In genomic region chr14:81169267-81169666, GRCh38 we compare ENCODE assay signal across 8 cellular contexts. TPM values are rescaled to one million over a fixed set of nuclear protein-coding genes. Genes with fewer than 3 reads are reported as not detected.
DNase-seq lines count a peak whose midpoint lies in the region; ATAC-seq and TF ChIP-seq lines count a peak whose summit lies in the region.

No MANE protein-coding gene starts in this region.

- H3K27ac ChIP-seq in CD4-positive, alpha-beta T cell (ENCODE audit: low read depth, low read length), result no peak overlapping the region
- H3K27ac ChIP-seq in PC-3 (ENCODE audit: low read length), result no peak overlapping the region
- H3K27ac ChIP-seq in ovary, result peak overlapping the region in 1 of 2 donors; percentile 93

- no peaks in the 10 kb centered on the region for H3K9me2 ChIP-seq in PC-3 (replicated peaks; ENCODE audit: low read length)

- TF ChIP-seq CTCF in CD4-positive, alpha-beta T cell (IDR thresholded peaks at IDR 0.05), result no peak
- TF ChIP-seq CTCF in PC-3 (conservative IDR thresholded peaks at IDR 0.05; ENCODE audit: low read depth, low read length) (no peak), epithelial cell of esophagus (IDR thresholded peaks at IDR 0.05; ENCODE audit: insufficient read depth, low read depth, low read length, missing control alignments) (no peak), ovary (IDR thresholded peaks at IDR 0.05) (no peak)

- WGBS in ovary, 3 donors, result 55 to 67% (median 59%) methylated on average over 4 of the region's 4 CpGs

- CTCF ChIA-PET in CD4-positive, alpha-beta T cell (lab: Charles Lee), result interaction anchor here (1.0 to 1.1 kb wide), 2 partner anchors 9 to 53 kb away, joined by 4 to 5 read pairs; no protein-coding TSS in a partner anchor
- CTCF ChIA-PET in PC-3 (lab: Charles Lee), result no interaction called here

- H3K9ac ChIP-seq in PC-3 (ENCODE audit: low read length), result peak overlapping the region; percentile 87

- H2AFZ ChIP-seq in PC-3 (ENCODE audit: low read length), result peak overlapping the region; percentile 97

- ATAC-seq in CD4-positive, alpha-beta T cell (ENCODE audit: poor library complexity), result no peak
- no peak for ATAC-seq in PC-3
- ATAC-seq in GM19467 (IDR thresholded peaks at IDR 0.05; ENCODE audit: unreplicated experiment), result no peak

- peak overlapping the region; percentile 92 for H3K4me3 ChIP-seq in PC-3 (ENCODE audit: low read length)
- peak overlapping the region; percentile 68 for H3K4me3 ChIP-seq in epithelial cell of esophagus (ENCODE audit: low read length)
- peak overlapping the region; percentile 49 for H3K4me3 ChIP-seq in ovary

- no peak for TF ChIP-seq POLR2A in ovary (IDR thresholded peaks at IDR 0.05)

- no peaks in the 10 kb centered on the region for H3F3A ChIP-seq in PC-3 (ENCODE audit: low read length, unreplicated experiment)

- no peaks in the 10 kb centered on the region for H3K9me3 ChIP-seq in CD4-positive, alpha-beta T cell (ENCODE audit: control insufficient read depth, low read length)
- H3K9me3 ChIP-seq in PC-3 (ENCODE audit: low read length) (no peaks in the 10 kb centered on the region), ovary (no peaks in the 10 kb centered on the region)

- H3K4me3 Mint-ChIP-seq in CD4-positive, alpha-beta T cell, result peak overlapping the region; percentile 88

- no TSS peak for BruUV-seq in PC-3 (replicated peaks; lab: Mats Ljungman, UMichigan)

- H3K79me2 ChIP-seq in PC-3 (ENCODE audit: low read length), result no peaks in the 10 kb centered on the region

- H3K27me3 Mint-ChIP-seq in CD4-positive, alpha-beta T cell, result no peaks in the 10 kb centered on the region

- H3K27me3 ChIP-seq in CD4-positive, alpha-beta T cell (ENCODE audit: control insufficient read depth, insufficient read depth, low read length), result no peaks in the 10 kb centered on the region
- H3K27me3 ChIP-seq in PC-3 (ENCODE audit: low read length) (no peaks in the 10 kb centered on the region), ovary (no peaks in the 10 kb centered on the region)

- no peaks in the 10 kb centered on the region for H3K9me3 Mint-ChIP-seq in CD4-positive, alpha-beta T cell

- intact Hi-C loops in CD4-positive, alpha-beta T cell (cut with DNase I, micrococcal nuclease), result no loop called here
- intact Hi-C loops in PC-3 (cut with micrococcal nuclease) (no loop called here), ovary (cut with DNase I) (loop anchor here in 1 of 4 donors (10.0 kb wide), 1 partner anchor 214 kb away; the partner anchor contains the start of gene TSHR)

- no peak for DNase-seq in CD4-positive, alpha-beta T cell
- no peak for DNase-seq in PC-3
- DNase-seq in epithelial cell of esophagus (ENCODE audit: low read depth), result no peak
- no peak for DNase-seq in ovary
- DNase-seq in stimulated activated CD4-positive, alpha-beta T cell treated with anti-CD3 and anti-CD28 coated beads, Interleukin-1b, Interleukin-23, amount 100 ng/mL, for 48 hours, result no peak
- no peak for DNase-seq in middle frontal gyrus (ENCODE audit: extremely low spot score, low spot score)
- DNase-seq in nucleus accumbens (lab: John Stamatoyannopoulos, UW), result no peak

- peak overlapping the region; percentile 94 for H3K27ac Mint-ChIP-seq in CD4-positive, alpha-beta T cell

- POLR2A ChIA-PET in CD4-positive, alpha-beta T cell (lab: Charles Lee), result interaction anchor here (1.0 to 1.9 kb wide), 6 partner anchors 11 to 233 kb away, joined by 4 to 42 read pairs (median 8); partner anchors contain the start of gene GTF2A1
- POLR2A ChIA-PET in PC-3 (lab: Charles Lee; ENCODE audit: unreplicated experiment), result no interaction called here

- H3K4me1 ChIP-seq in PC-3 (ENCODE audit: insufficient read depth, low read length) (peaks cover 14% of the 10 kb centered on the region), ovary (ENCODE audit: insufficient read depth) (no peaks in the 10 kb centered on the region)

- no peaks in the 10 kb centered on the region for H3K36me3 ChIP-seq in PC-3 (ENCODE audit: low read depth, low read length)
- no peaks in the 10 kb centered on the region for H3K36me3 ChIP-seq in ovary

- H3K4me1 Mint-ChIP-seq in CD4-positive, alpha-beta T cell (ENCODE audit: low read depth), result peaks cover 28% of the 10 kb centered on the region

- H4K20me1 ChIP-seq in PC-3 (ENCODE audit: low read length), result no peaks in the 10 kb centered on the region

- TF ChIP-seq EP300 in ovary (IDR thresholded peaks at IDR 0.05), result no peak

- H3K36me3 Mint-ChIP-seq in CD4-positive, alpha-beta T cell (ENCODE audit: low read depth), result no peaks in the 10 kb centered on the region

- H3K4me2 ChIP-seq in PC-3 (ENCODE audit: low read length), result peak overlapping the region; percentile 100

RNA-seq across cellular contexts. Expression of gene GTF2A1, which starts 51.5 kb away (rescaled TPM):
- total RNA-seq in CD4-positive, alpha-beta T cell, result 10 to 100 TPM; 11.5 to 12.8 TPM
- total RNA-seq in PC-3 (2014; rRNA removed), result 20.7 and 24.4 TPM in 2 replicates
- total RNA-seq in ovary, result 10 to 100 TPM; 13.1 to 38.4 (median 27.9) TPM
- polyA plus RNA-seq in ovary, result 10 to 100 TPM; 10.1 to 21.5 TPM
